Comparison of ENCODE assay signal across 8 cellular contexts in genomic region chr19:57560049-57560491, GRCh38. TPM values are rescaled to one million over a fixed set of nuclear protein-coding genes. Genes with fewer than 3 reads are reported as not detected.
DNase-seq lines count a peak whose midpoint lies in the region; ATAC-seq and TF ChIP-seq lines count a peak whose summit lies in the region.

No MANE protein-coding gene starts in this region.

- no peak for TF ChIP-seq EP300 in esophagus muscularis mucosa (IDR thresholded peaks at IDR 0.05)

- TF ChIP-seq CTCF in RWPE2 (IDR thresholded peaks at IDR 0.05; ENCODE audit: poor library complexity, severe bottlenecking) = no peak
- TF ChIP-seq CTCF in esophagus muscularis mucosa (IDR thresholded peaks at IDR 0.05) = no peak

- no peak overlapping the region for H4K91ac ChIP-seq in neuronal stem cell (ENCODE audit: low read depth, low read length, poor library complexity)

- no peak overlapping the region for H3K18ac ChIP-seq in neuronal stem cell (ENCODE audit: low read length)

- no peak for TF ChIP-seq POLR2A in esophagus muscularis mucosa (IDR thresholded peaks at IDR 0.05; ENCODE audit: low read depth)

- H3K9ac ChIP-seq in neuronal stem cell (ENCODE audit: low read depth, low read length, poor library complexity) = no peak overlapping the region

- H3K9me3 ChIP-seq in RWPE2 (ENCODE audit: severe bottlenecking) = peaks cover 5% of the 10 kb centered on the region
- peaks cover 2 to 45% (median 28%) of the 10 kb centered on the region in 4 donors for H3K9me3 ChIP-seq in esophagus muscularis mucosa
- H3K9me3 ChIP-seq in neuronal stem cell (replicated peaks in 1 of 2; ENCODE audit: control insufficient read depth in 2 of 2, insufficient read depth in 1 of 2, low read depth in 1 of 2, low read length in 2 of 2) = peaks cover 9 to 42% of the 10 kb centered on the region in 2 donors

- no peaks in the 10 kb centered on the region for H3K27me3 Mint-ChIP-seq in activated CD8-positive, alpha-beta memory T cell treated with anti-CD3 and anti-CD28 coated beads, Interleukin-2, amount 10 ng/mL, durations not matched to agents 7 days and 5 days

- H3K4ac ChIP-seq in neuronal stem cell (ENCODE audit: low read length) = no peak overlapping the region

- H2AK5ac ChIP-seq in neuronal stem cell (ENCODE audit: low read depth, low read length) = no peak overlapping the region

- no peak overlapping the region for H3K4me2 ChIP-seq in neuronal stem cell (ENCODE audit: insufficient read depth, low read length, poor library complexity, severe bottlenecking)

- 17% methylated on average over 21 of the region's 23 CpGs for WGBS in esophagus muscularis mucosa
- WGBS in neuronal stem cell (ENCODE audit: extremely low coverage in 2 of 2, insufficient read length in 2 of 2, insufficient replicate concordance in 1 of 2), 2 donors = no CpG with 5 or more reads among the region's 23 CpGs

- peak overlapping the region; percentile 92 for H2AFZ ChIP-seq in neuronal stem cell (ENCODE audit: low read length)

- peaks cover 45% of the 10 kb centered on the region for H3K36me3 Mint-ChIP-seq in activated CD8-positive, alpha-beta memory T cell treated with anti-CD3 and anti-CD28 coated beads, Interleukin-2, amount 10 ng/mL, durations not matched to agents 7 days and 5 days

- H3K14ac ChIP-seq in neuronal stem cell (ENCODE audit: low read length) = no peak overlapping the region

- no peak overlapping the region for H3K23ac ChIP-seq in neuronal stem cell (ENCODE audit: low read depth, low read length, poor library complexity)

- H3K4me1 ChIP-seq in RWPE2 (ENCODE audit: insufficient read depth, poor library complexity, severe bottlenecking) (peaks cover 4% of the 10 kb centered on the region), esophagus muscularis mucosa (peaks cover 21 to 25% (median 24%) of the 10 kb centered on the region in 4 donors), neuronal stem cell (ENCODE audit: control insufficient read depth in 2 of 2, insufficient read depth in 1 of 2, low read depth in 1 of 2, low read length in 2 of 2) (peaks cover 8 to 10% of the 10 kb centered on the region in 2 donors)

- peaks cover 25% of the 10 kb centered on the region for H3K4me1 Mint-ChIP-seq in activated CD8-positive, alpha-beta memory T cell treated with anti-CD3 and anti-CD28 coated beads, Interleukin-2, amount 10 ng/mL, durations not matched to agents 7 days and 5 days

- H3K27ac Mint-ChIP-seq in activated CD8-positive, alpha-beta memory T cell treated with anti-CD3 and anti-CD28 coated beads, Interleukin-2, amount 10 ng/mL, durations not matched to agents 7 days and 5 days = peak overlapping the region; percentile 90

- H3K27me3 ChIP-seq in RWPE2 (ENCODE audit: insufficient read depth, poor library complexity, severe bottlenecking) (no peaks in the 10 kb centered on the region), esophagus muscularis mucosa (no peaks in the 10 kb centered on the region), neuronal stem cell (ENCODE audit: control insufficient read depth in 3 of 3, insufficient read depth in 3 of 3, low read depth in 1 of 3, low read length in 3 of 3) (no peaks in the 10 kb centered on the region)

- CTCF ChIA-PET in activated CD8-positive, alpha-beta memory T cell treated with anti-CD3 and anti-CD28 coated beads, Interleukin-2, amount 10 ng/mL, durations not matched to agents 7 days and 5 days (lab: Charles Lee) = no interaction called here

- peaks cover 5% of the 10 kb centered on the region for H3K79me1 ChIP-seq in neuronal stem cell (ENCODE audit: low read depth, low read length)

- H3K27ac ChIP-seq in RWPE2 (ENCODE audit: poor library complexity, severe bottlenecking) = peak overlapping the region; percentile 55
- peak overlapping the region; percentile 71 to 80 (median 74) for H3K27ac ChIP-seq in esophagus muscularis mucosa (replicated peaks in 1 of 4)
- H3K27ac ChIP-seq in neuronal stem cell (replicated peaks; ENCODE audit: low read length) = no peak overlapping the region

- H2BK5ac ChIP-seq in neuronal stem cell (ENCODE audit: low read length) = no peak overlapping the region

- H2BK15ac ChIP-seq in neuronal stem cell (ENCODE audit: low read length) = no peak overlapping the region

- intact Hi-C loops in esophagus muscularis mucosa (cut with DNase I) = no loop called here

- H3K4me3 Mint-ChIP-seq in activated CD8-positive, alpha-beta memory T cell treated with anti-CD3 and anti-CD28 coated beads, Interleukin-2, amount 10 ng/mL, durations not matched to agents 7 days and 5 days = peak overlapping the region; percentile 93

- no peak for ATAC-seq in activated CD8-positive, alpha-beta memory T cell treated with anti-CD3 and anti-CD28 coated beads, Interleukin-2, amount 10 ng/mL, durations not matched to agents 7 days and 5 days
- peak; percentile 63 for ATAC-seq in RWPE2 (ENCODE audit: low read depth)

- peaks cover 12% of the 10 kb centered on the region for H3K36me3 ChIP-seq in RWPE2 (ENCODE audit: low read depth)
- peaks cover 12 to 15% (median 15%) of the 10 kb centered on the region in 4 donors for H3K36me3 ChIP-seq in esophagus muscularis mucosa
- H3K36me3 ChIP-seq in neuronal stem cell (replicated peaks in 1 of 2; ENCODE audit: control insufficient read depth in 2 of 2, insufficient read depth in 2 of 2, low read length in 2 of 2) = peaks cover 6 to 24% of the 10 kb centered on the region in 2 donors

- peak overlapping the region; percentile 70 for H3K4me3 ChIP-seq in RWPE2 (ENCODE audit: severe bottlenecking)
- H3K4me3 ChIP-seq in esophagus muscularis mucosa = peak overlapping the region; percentile 79 to 91 (median 83)
- peak overlapping the region; percentile 53 to 95 for H3K4me3 ChIP-seq in neuronal stem cell (ENCODE audit: low read length in 2 of 2)

- no peak overlapping the region for H2BK120ac ChIP-seq in neuronal stem cell (ENCODE audit: low read depth, low read length)

- no peak for DNase-seq in activated CD8-positive, alpha-beta memory T cell treated with anti-CD3 and anti-CD28 coated beads, Interleukin-2, amount 10 ng/mL, durations not matched to agents 7 days and 5 days
- no peak for DNase-seq in activated CD8-positive, alpha-beta memory T cell treated with anti-CD3 and anti-CD28 coated beads for 24 hours
- DNase-seq in RWPE2 (ENCODE audit: low spot score) (no peak), esophagus muscularis mucosa (ENCODE audit: extremely low spot score) (no peak), neuronal stem cell (ENCODE audit: low spot score) (no peak), SKM-1 (lab: John Stamatoyannopoulos, UW; ENCODE audit: unreplicated experiment) (no peak), occipital lobe (lab: John Stamatoyannopoulos, UW) (no peak), NCI-H524 (lab: John Stamatoyannopoulos, UW) (no peak)

- H4K8ac ChIP-seq in neuronal stem cell (ENCODE audit: low read depth, low read length) = no peak overlapping the region

- peaks cover 25% of the 10 kb centered on the region for H3K9me3 Mint-ChIP-seq in activated CD8-positive, alpha-beta memory T cell treated with anti-CD3 and anti-CD28 coated beads, Interleukin-2, amount 10 ng/mL, durations not matched to agents 7 days and 5 days (ENCODE audit: low read depth)

- no peak overlapping the region for H2BK12ac ChIP-seq in neuronal stem cell (ENCODE audit: low read length)

RNA-seq across cellular contexts. Expression of gene ZNF550, which starts 0.4 kb away (rescaled TPM):
- total RNA-seq in activated CD8-positive, alpha-beta memory T cell treated with anti-CD3 and anti-CD28 coated beads, Interleukin-2, amount 10 ng/mL, durations not matched to agents 7 days and 5 days = 10 to 100 TPM; 13.7 to 14.2 TPM
- total RNA-seq in esophagus muscularis mucosa = 1 to 10 TPM; 3.7 to 6.7 (median 4.2) TPM
- 5.1 TPM for polyA plus RNA-seq in neuronal stem cell (2013, experiment 1 of 2)
- 5.7 TPM for polyA plus RNA-seq in neuronal stem cell (2013, experiment 2 of 2)
- total RNA-seq in occipital lobe = 12.8 TPM

RNA-seq across cellular contexts. Expression of gene ZNF416, which starts 18.6 kb away (rescaled TPM):
- total RNA-seq in activated CD8-positive, alpha-beta memory T cell treated with anti-CD3 and anti-CD28 coated beads, Interleukin-2, amount 10 ng/mL, durations not matched to agents 7 days and 5 days = 1 to 10 TPM; 5.3 to 5.7 TPM
- total RNA-seq in esophagus muscularis mucosa (1 to 10 TPM; 3.3 to 6.0 (median 4.9) TPM), occipital lobe (15.1 TPM)
- 5.0 TPM for polyA plus RNA-seq in neuronal stem cell (2013, experiment 1 of 2)
- polyA plus RNA-seq in neuronal stem cell (2013, experiment 2 of 2) = 4.8 TPM

RNA-seq across cellular contexts. Expression of gene ZIK1, which starts 23.9 kb away (rescaled TPM):
- 10 to 100 TPM; 10.6 to 11.5 TPM for total RNA-seq in activated CD8-positive, alpha-beta memory T cell treated with anti-CD3 and anti-CD28 coated beads, Interleukin-2, amount 10 ng/mL, durations not matched to agents 7 days and 5 days
- total RNA-seq in esophagus muscularis mucosa (1 to 10 TPM; 3.7 to 9.8 (median 6.4) TPM), occipital lobe (33.7 TPM)
- polyA plus RNA-seq in neuronal stem cell (2013, experiment 1 of 2) = 14.4 TPM
- polyA plus RNA-seq in neuronal stem cell (2013, experiment 2 of 2) = 14.8 TPM

RNA-seq across cellular contexts. Expression of gene ZNF549, which starts 32.9 kb away (rescaled TPM):
- total RNA-seq in activated CD8-positive, alpha-beta memory T cell treated with anti-CD3 and anti-CD28 coated beads, Interleukin-2, amount 10 ng/mL, durations not matched to agents 7 days and 5 days = 1 to 10 TPM; 6.6 to 6.7 TPM
- total RNA-seq in esophagus muscularis mucosa = 1 to 10 TPM; 3.7 to 6.7 (median 6.4) TPM
- 4.0 TPM for polyA plus RNA-seq in neuronal stem cell (2013, experiment 1 of 2)
- polyA plus RNA-seq in neuronal stem cell (2013, experiment 2 of 2) = 4.0 TPM
- 18.7 TPM for total RNA-seq in occipital lobe

RNA-seq across cellular contexts. Expression of gene ZNF530, which starts 39.6 kb away (rescaled TPM):
- 10 to 100 TPM; 10.6 to 12.4 TPM for total RNA-seq in activated CD8-positive, alpha-beta memory T cell treated with anti-CD3 and anti-CD28 coated beads, Interleukin-2, amount 10 ng/mL, durations not matched to agents 7 days and 5 days
- total RNA-seq in esophagus muscularis mucosa = 1 to 10 TPM; 1.2 to 6.9 (median 2.8) TPM
- 3.7 TPM for polyA plus RNA-seq in neuronal stem cell (2013, experiment 1 of 2)
- 3.6 TPM for polyA plus RNA-seq in neuronal stem cell (2013, experiment 2 of 2)
- 3.6 TPM for total RNA-seq in occipital lobe
